ENCODE assay signal across 8 cellular contexts in the genomic region with DNA sequence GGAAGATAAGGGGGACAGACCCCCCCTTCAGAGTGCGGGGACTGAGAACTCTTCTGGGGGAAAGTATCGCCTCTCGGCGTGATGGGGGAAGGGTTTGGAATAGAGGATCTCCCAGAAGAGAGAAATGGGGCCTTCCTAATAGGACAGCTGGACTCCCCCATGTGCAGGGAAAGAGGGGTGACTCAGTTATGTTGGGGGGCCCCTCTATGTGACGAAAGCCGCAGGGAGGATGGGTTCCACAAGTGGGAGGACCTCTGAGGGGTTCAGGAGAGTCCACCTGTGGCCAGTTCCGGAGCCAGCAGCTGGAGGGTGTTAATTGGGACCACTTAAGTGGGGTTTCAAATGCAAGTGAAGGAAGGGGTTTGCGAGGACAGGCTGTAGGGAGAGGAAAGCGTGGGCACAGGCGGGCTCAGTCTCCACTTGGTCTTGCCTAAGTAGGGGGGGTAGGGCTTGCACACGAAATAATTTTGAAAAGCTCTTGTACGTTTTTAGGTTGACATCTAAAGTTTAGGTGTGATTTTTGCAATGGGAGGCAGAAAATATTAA. TPM values are rescaled to one million over a fixed set of nuclear protein-coding genes. Genes with fewer than 3 reads are reported as not detected.
A peak's percentile ranks its signal among the peaks of the same experiment; 100 is the strongest.
DNase-seq lines count a peak whose midpoint lies in the region; ATAC-seq, FAIRE-seq and TF ChIP-seq lines count a peak whose summit lies in the region.

No MANE protein-coding gene starts in this region.

- peaks cover 24% of the 10 kb centered on the region for H3K4me1 Mint-ChIP-seq in CD4-positive, alpha-beta T cell (ENCODE audit: low read depth)
- peaks cover 11% of the 10 kb centered on the region for H3K4me1 Mint-ChIP-seq in memory B cell

- no peak for ATAC-seq in CD4-positive, alpha-beta T cell (ENCODE audit: poor library complexity)
- no peak for ATAC-seq in memory B cell (ENCODE audit: low read depth)
- no peak for ATAC-seq in HG03354 (IDR thresholded peaks at IDR 0.05; ENCODE audit: poor library complexity, severe bottlenecking, unreplicated experiment)

- no peak for TF ChIP-seq CTCF in CD4-positive, alpha-beta T cell (IDR thresholded peaks at IDR 0.05)
- no peak for TF ChIP-seq CTCF in HFF-Myc (IDR thresholded peaks at IDR 0.05; ENCODE audit: low read depth, low read length, missing control alignments)

- POLR2A ChIA-PET in CD4-positive, alpha-beta T cell (lab: Charles Lee): interaction anchor here (0.6 to 3.6 kb wide), 9 partner anchors 14 to 242 kb away, joined by 3 to 46 read pairs (median 11); partner anchors contain the start of genes HDAC6, PQBP1, TIMM17B and WAS

- CTCF ChIA-PET in CD4-positive, alpha-beta T cell (lab: Charles Lee): no interaction called here

- peak overlapping the region; percentile 75 for H3K4me3 Mint-ChIP-seq in CD4-positive, alpha-beta T cell
- H3K4me3 Mint-ChIP-seq in memory B cell: peak overlapping the region; percentile 79

- no peaks in the 10 kb centered on the region for H3K9me3 ChIP-seq in CD4-positive, alpha-beta T cell (ENCODE audit: control insufficient read depth, low read length)
- H3K9me3 ChIP-seq in adipocyte (ENCODE audit: control insufficient read depth, low read length): no peaks in the 10 kb centered on the region

- peaks cover 41% of the 10 kb centered on the region for H3K36me3 Mint-ChIP-seq in CD4-positive, alpha-beta T cell (ENCODE audit: low read depth)
- peaks cover 5% of the 10 kb centered on the region for H3K36me3 Mint-ChIP-seq in memory B cell

- no peak for FAIRE-seq in urothelium cell line (lab: Jason Lieb, UNC)

- DNase-seq in CD4-positive, alpha-beta T cell: no peak
- DNase-seq in HFF-Myc (ENCODE audit: extremely low read depth, low read depth) (no peak), adipocyte (ENCODE audit: low read depth) (no peak), memory B cell (ENCODE audit: low spot score in 2 of 2) (no peak), urothelium cell line (ENCODE audit: low spot score) (no peak), germinal center (ENCODE audit: low spot score) (no peak), iPS-NIHi7 (ENCODE audit: extremely low spot score) (no peak)

- no peaks in the 10 kb centered on the region for H3K27me3 Mint-ChIP-seq in CD4-positive, alpha-beta T cell
- H3K27me3 Mint-ChIP-seq in memory B cell: no peaks in the 10 kb centered on the region

- H3K4me3 ChIP-seq in HFF-Myc (replicated peaks; ENCODE audit: low read depth, low read length): peak overlapping the region; percentile 67
- H3K4me3 ChIP-seq in adipocyte (ENCODE audit: low read length): peak overlapping the region; percentile 89

- no peaks in the 10 kb centered on the region for H3K27me3 ChIP-seq in CD4-positive, alpha-beta T cell (ENCODE audit: control insufficient read depth, insufficient read depth, low read length)
- peaks cover 9% of the 10 kb centered on the region for H3K27me3 ChIP-seq in adipocyte (replicated peaks; ENCODE audit: control insufficient read depth, insufficient read depth, low read length)

- peaks cover 3% of the 10 kb centered on the region for H3K4me1 ChIP-seq in adipocyte (ENCODE audit: control insufficient read depth, insufficient read depth, low read length)

- H3K9me3 Mint-ChIP-seq in CD4-positive, alpha-beta T cell: no peaks in the 10 kb centered on the region
- H3K9me3 Mint-ChIP-seq in memory B cell: no peaks in the 10 kb centered on the region

- peak overlapping the region; percentile 89 for H3K9ac ChIP-seq in adipocyte (ENCODE audit: low read length)

- peak overlapping the region; percentile 69 for H3K27ac Mint-ChIP-seq in CD4-positive, alpha-beta T cell
- H3K27ac Mint-ChIP-seq in memory B cell: no peak overlapping the region

- H3K36me3 ChIP-seq in adipocyte (ENCODE audit: control insufficient read depth, insufficient read depth, low read length, severe bottlenecking): no peaks in the 10 kb centered on the region

- intact Hi-C loops in CD4-positive, alpha-beta T cell (cut with DNase I, micrococcal nuclease): loop anchor here (2.0 to 5.0 kb wide), 3 partner anchors 14 to 105 kb away; partner anchors contain the start of genes HDAC6 (in 1 of the 2) and WAS (in 1 of the 2)

- H3K27ac ChIP-seq in CD4-positive, alpha-beta T cell (ENCODE audit: low read depth, low read length): peak overlapping the region; percentile 35

RNA-seq across cellular contexts. Expression of gene SUV39H1, which starts 0.7 kb away (rescaled TPM):
- total RNA-seq in CD4-positive, alpha-beta T cell: 1 to 10 TPM; 7.7 to 8.4 TPM

RNA-seq across cellular contexts. Expression of gene WAS, which starts 13.7 kb away (rescaled TPM):
- 10 to 100 TPM; 63.7 to 67.4 TPM for total RNA-seq in CD4-positive, alpha-beta T cell
